Comparison of ENCODE assay signal across 9 cellular contexts in the genomic region with DNA sequence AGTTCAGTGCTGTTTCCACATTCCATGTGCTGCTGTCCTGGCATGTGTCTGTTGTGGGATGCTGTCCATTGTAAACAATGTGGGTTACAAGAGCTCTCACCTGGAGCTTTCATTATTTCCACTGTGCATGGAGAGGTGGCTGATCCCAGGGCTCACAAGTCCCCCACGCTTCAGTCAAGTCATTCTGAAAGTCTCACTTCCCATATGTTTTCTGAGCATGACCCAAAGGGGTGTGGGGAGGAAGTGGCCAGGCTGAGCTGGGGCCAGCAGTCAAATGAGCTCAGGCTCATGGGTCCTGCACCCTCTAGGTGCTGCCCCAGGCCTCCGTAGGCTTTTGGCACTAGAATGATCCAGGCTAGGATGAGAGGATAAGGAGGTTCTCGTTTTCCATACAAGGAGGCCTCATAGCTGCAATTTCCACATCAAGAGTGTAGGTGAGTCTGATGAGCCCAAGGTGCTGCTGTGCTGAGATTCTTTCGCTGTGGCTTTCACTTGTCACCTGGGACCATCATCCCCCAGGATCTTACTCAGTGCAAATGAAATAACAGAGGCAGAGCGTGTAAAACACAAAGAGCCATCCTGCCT. TPM values are rescaled to one million over a fixed set of nuclear protein-coding genes. Genes with fewer than 3 reads are reported as not detected.
A peak's percentile ranks its signal among the peaks of the same experiment; 100 is the strongest.
DNase-seq lines count a peak whose midpoint lies in the region; ATAC-seq and TF ChIP-seq lines count a peak whose summit lies in the region.
"Had no signal": no experiment of that assay in that cellular context is flagged by ENCODE, and none has a peak within 500 bp of the region (broad histone marks: within the 10 kb centered on the region; RNA-seq: fewer than 3 reads in every experiment).

No MANE protein-coding gene starts in this region.

- CTCF ChIA-PET in CD8-positive, alpha-beta memory T cell (lab: Charles Lee) = interaction anchor here (1.4 to 4.0 kb wide), 5 partner anchors 9 to 36 kb away, joined by 3 to 31 read pairs (median 7); no protein-coding TSS in a partner anchor
- CTCF ChIA-PET in activated naive CD4-positive, alpha-beta T cell treated with anti-CD3 and anti-CD28 coated beads, Interleukin-2, amount 10 ng/mL, durations not matched to agents 7 days and 5 days (lab: Charles Lee) = interaction anchor here (1.0 to 14.7 kb wide), 7 partner anchors 8 to 304 kb away, joined by 3 to 202 read pairs (median 3); no protein-coding TSS in a partner anchor

- no peak for TF ChIP-seq POLR2A in uterus (IDR thresholded peaks at IDR 0.05)
- TF ChIP-seq POLR2A in erythroblast (IDR thresholded peaks at IDR 0.05; ENCODE audit: low read length) = no peak

- POLR2A ChIA-PET in CD8-positive, alpha-beta memory T cell (lab: Charles Lee) = interaction anchor here (1.1 to 1.5 kb wide), 3 partner anchors 9 to 27 kb away, joined by 3 to 5 read pairs (median 3); no protein-coding TSS in a partner anchor

- no peaks in the 10 kb centered on the region for H3K27me3 Mint-ChIP-seq in CD8-positive, alpha-beta memory T cell
- no peaks in the 10 kb centered on the region for H3K27me3 Mint-ChIP-seq in activated naive CD4-positive, alpha-beta T cell treated with anti-CD3 and anti-CD28 coated beads, Interleukin-2, amount 10 ng/mL, durations not matched to agents 7 days and 5 days
- no peaks in the 10 kb centered on the region for H3K27me3 Mint-ChIP-seq in stimulated activated naive B cell treated with anti-CD40 and anti-IgM and Interleukin-4, amounts not matched to agents 10 μg/mL and 1 μg/mL and 100 μg/mL, for 72 hours

- H3K36me3 ChIP-seq in CD8-positive, alpha-beta memory T cell (ENCODE audit: insufficient read depth, low read length) = peaks cover 89% of the 10 kb centered on the region
- no peaks in the 10 kb centered on the region for H3K36me3 ChIP-seq in uterus

- intact Hi-C loops in uterus (cut with DNase I; ENCODE audit: low total_unique reads) = no loop called here

- ATAC-seq in GM19328 (IDR thresholded peaks at IDR 0.05; ENCODE audit: unreplicated experiment) (peak; percentile 70), HG03280 (IDR thresholded peaks at IDR 0.05; ENCODE audit: unreplicated experiment) (peak; percentile 68), foreskin keratinocyte (no peak)
- ATAC-seq in stimulated activated naive B cell treated with anti-CD40 and anti-IgM and Interleukin-4, amounts not matched to agents 10 μg/mL and 1 μg/mL and 100 μg/mL, for 72 hours (replicated peaks) = peak; percentile 85 to 86

- peaks cover 64% of the 10 kb centered on the region for H3K4me1 ChIP-seq in CD8-positive, alpha-beta memory T cell (ENCODE audit: insufficient read depth, low read length)
- H3K4me1 ChIP-seq in uterus = no peaks in the 10 kb centered on the region
- H3K4me1 ChIP-seq in foreskin keratinocyte = peaks cover 23% of the 10 kb centered on the region

- H3K9me3 Mint-ChIP-seq in CD8-positive, alpha-beta memory T cell = no peaks in the 10 kb centered on the region
- H3K9me3 Mint-ChIP-seq in activated naive CD4-positive, alpha-beta T cell treated with anti-CD3 and anti-CD28 coated beads, Interleukin-2, amount 10 ng/mL, durations not matched to agents 7 days and 5 days = no peaks in the 10 kb centered on the region
- H3K9me3 Mint-ChIP-seq in stimulated activated naive B cell treated with anti-CD40 and anti-IgM and Interleukin-4, amounts not matched to agents 10 μg/mL and 1 μg/mL and 100 μg/mL, for 72 hours = no peaks in the 10 kb centered on the region

- H3K27me3 ChIP-seq in CD8-positive, alpha-beta memory T cell (ENCODE audit: insufficient read depth, low read length, poor library complexity, severe bottlenecking) = no peaks in the 10 kb centered on the region
- no peaks in the 10 kb centered on the region for H3K27me3 ChIP-seq in uterus
- H3K27me3 ChIP-seq in foreskin keratinocyte = no peaks in the 10 kb centered on the region

- no peaks in the 10 kb centered on the region for H3K9me3 ChIP-seq in CD8-positive, alpha-beta memory T cell (ENCODE audit: low read length)
- H3K9me3 ChIP-seq in uterus = no peaks in the 10 kb centered on the region

- peaks cover 65 to 66% (median 66%) of the 10 kb centered on the region in 3 donors for H3K4me1 Mint-ChIP-seq in CD8-positive, alpha-beta memory T cell
- peaks cover 62% of the 10 kb centered on the region for H3K4me1 Mint-ChIP-seq in activated naive CD4-positive, alpha-beta T cell treated with anti-CD3 and anti-CD28 coated beads, Interleukin-2, amount 10 ng/mL, durations not matched to agents 7 days and 5 days
- H3K4me1 Mint-ChIP-seq in stimulated activated naive B cell treated with anti-CD40 and anti-IgM and Interleukin-4, amounts not matched to agents 10 μg/mL and 1 μg/mL and 100 μg/mL, for 72 hours = peaks cover 68 to 94% of the 10 kb centered on the region in 2 donors

- DNase-seq in CD8-positive, alpha-beta memory T cell = no peak
- peak; percentile 55 for DNase-seq in activated naive CD4-positive, alpha-beta T cell treated with anti-CD3 and anti-CD28 coated beads, Interleukin-2, amount 10 ng/mL, durations not matched to agents 7 days and 5 days
- peak; percentile 76 for DNase-seq in stimulated activated naive B cell treated with anti-CD40 and anti-IgM and Interleukin-4, amounts not matched to agents 10 μg/mL and 1 μg/mL and 100 μg/mL, for 72 hours
- no peak for DNase-seq in uterus
- DNase-seq in foreskin keratinocyte = no peak
- no peak for DNase-seq in erythroblast (lab: John Stamatoyannopoulos, UW)

- peaks cover 62 to 100% (median 65%) of the 10 kb centered on the region in 3 donors for H3K36me3 Mint-ChIP-seq in CD8-positive, alpha-beta memory T cell
- peaks cover 96% of the 10 kb centered on the region for H3K36me3 Mint-ChIP-seq in activated naive CD4-positive, alpha-beta T cell treated with anti-CD3 and anti-CD28 coated beads, Interleukin-2, amount 10 ng/mL, durations not matched to agents 7 days and 5 days
- peaks cover 73 to 91% of the 10 kb centered on the region in 2 donors for H3K36me3 Mint-ChIP-seq in stimulated activated naive B cell treated with anti-CD40 and anti-IgM and Interleukin-4, amounts not matched to agents 10 μg/mL and 1 μg/mL and 100 μg/mL, for 72 hours

- H3K27ac Mint-ChIP-seq in CD8-positive, alpha-beta memory T cell = peak overlapping the region; percentile 90 to 100 (median 97)
- peak overlapping the region; percentile 85 for H3K27ac Mint-ChIP-seq in activated naive CD4-positive, alpha-beta T cell treated with anti-CD3 and anti-CD28 coated beads, Interleukin-2, amount 10 ng/mL, durations not matched to agents 7 days and 5 days
- peak overlapping the region; percentile 97 for H3K27ac Mint-ChIP-seq in stimulated activated naive B cell treated with anti-CD40 and anti-IgM and Interleukin-4, amounts not matched to agents 10 μg/mL and 1 μg/mL and 100 μg/mL, for 72 hours

- peak overlapping the region; percentile 85 for H3K4me3 ChIP-seq in CD8-positive, alpha-beta memory T cell (ENCODE audit: low read length)
- no peak overlapping the region for H3K4me3 ChIP-seq in uterus

- H3K4me3 Mint-ChIP-seq in CD8-positive, alpha-beta memory T cell = peak overlapping the region; percentile 96 to 100 (median 99)
- H3K4me3 Mint-ChIP-seq in activated naive CD4-positive, alpha-beta T cell treated with anti-CD3 and anti-CD28 coated beads, Interleukin-2, amount 10 ng/mL, durations not matched to agents 7 days and 5 days = peak overlapping the region; percentile 100
- H3K4me3 Mint-ChIP-seq in stimulated activated naive B cell treated with anti-CD40 and anti-IgM and Interleukin-4, amounts not matched to agents 10 μg/mL and 1 μg/mL and 100 μg/mL, for 72 hours = peak overlapping the region; percentile 70 to 77

- no peak overlapping the region for H3K27ac ChIP-seq in CD8-positive, alpha-beta memory T cell (ENCODE audit: low read depth, low read length)
- H3K27ac ChIP-seq in uterus (no peak overlapping the region), foreskin keratinocyte (no peak overlapping the region)
- H3K27ac ChIP-seq: parathyroid adenoma had no signal

- no peak for TF ChIP-seq CTCF in uterus (IDR thresholded peaks at IDR 0.05)
- no peak for TF ChIP-seq CTCF in foreskin keratinocyte (conservative IDR thresholded peaks at IDR 0.05)

RNA-seq across cellular contexts. Expression of gene STARD5, which starts 22.0 kb away (rescaled TPM):
- total RNA-seq in CD8-positive, alpha-beta memory T cell = 1 to 10 TPM; 4.4 to 5.8 TPM
- 2.6 TPM for polyA plus RNA-seq in CD8-positive, alpha-beta memory T cell
- 10 to 100 TPM in 3 of 4 donors, 1 to 10 TPM in 1; 8.5 to 20.6 (median 19.7) TPM for total RNA-seq in uterus
- total RNA-seq in foreskin keratinocyte = 20.6 and 20.8 TPM in 2 replicates
- 26.6 and 27.6 TPM in 2 replicates for polyA plus RNA-seq in foreskin keratinocyte

Comparison
In these comparisons a context has a peak if more than half of its experiments do, and no peak if none do; other contexts are left out.
1. DNase-seq: peak in activated naive CD4-positive, alpha-beta T cell treated with anti-CD3 and anti-CD28 coated beads, Interleukin-2, amount 10 ng/mL, durations not matched to agents 7 days and 5 days (single experiment) and stimulated activated naive B cell treated with anti-CD40 and anti-IgM and Interleukin-4, amounts not matched to agents 10 μg/mL and 1 μg/mL and 100 μg/mL, for 72 hours (single experiment); none in CD8-positive, alpha-beta memory T cell (0 of 5), uterus (0 of 2), foreskin keratinocyte (0 of 2) and erythroblast (0 of 2).
2. Peak in every context shown above with its lines, with median percentiles within 50 percentile points of each other: H3K27ac Mint-ChIP-seq and H3K4me3 Mint-ChIP-seq.